ENCODE assay signal across 18 cellular contexts in the genomic region with DNA sequence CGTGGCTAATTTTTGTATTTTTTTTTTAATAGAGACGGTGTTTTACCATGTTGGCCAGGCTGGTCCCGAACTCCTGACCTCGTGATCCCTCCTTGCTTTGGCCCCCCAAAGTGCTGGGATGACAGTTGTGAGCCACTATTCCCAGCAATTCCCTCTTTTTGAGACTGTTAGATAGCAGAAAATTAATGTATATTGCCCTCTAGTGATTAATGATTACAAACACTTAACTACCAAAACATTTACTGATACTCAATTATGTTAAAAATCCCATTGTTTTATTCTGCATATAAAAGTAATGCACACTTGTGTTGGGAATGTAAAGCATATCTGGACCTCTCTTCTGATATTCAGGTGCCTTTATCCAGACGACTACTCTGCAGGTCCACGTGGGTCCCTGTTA. TPM values are rescaled to one million over a fixed set of nuclear protein-coding genes. Genes with fewer than 3 reads are reported as not detected.
DNase-seq lines count a peak whose midpoint lies in the region; ATAC-seq and TF ChIP-seq lines count a peak whose summit lies in the region.
"Had no signal": no experiment of that assay in that cellular context is flagged by ENCODE, and none has a peak within 500 bp of the region (broad histone marks: within the 10 kb centered on the region; RNA-seq: fewer than 3 reads in every experiment).

No MANE protein-coding gene starts in this region.

- H3K9ac ChIP-seq in parathyroid adenoma: no peak overlapping the region
- H3K9ac ChIP-seq: KMS-11 had no signal

- H2AFZ ChIP-seq in parathyroid adenoma: no peak overlapping the region

- H3K4me3 ChIP-seq in dorsolateral prefrontal cortex (no peak overlapping the region), parathyroid adenoma (ENCODE audit: low read depth, low read length) (no peak overlapping the region)
- H3K4me3 ChIP-seq: esophagus muscularis mucosa, thyroid gland had no signal

- H3K4me1 ChIP-seq in parathyroid adenoma: peaks cover 5% of the 10 kb centered on the region
- H3K4me1 ChIP-seq: esophagus muscularis mucosa, thyroid gland had no signal

- H3K27me3 ChIP-seq in dorsolateral prefrontal cortex (no peaks in the 10 kb centered on the region), parathyroid adenoma (ENCODE audit: control insufficient read depth, insufficient read depth, low read length) (no peaks in the 10 kb centered on the region)
- H3K27me3 ChIP-seq: esophagus muscularis mucosa, thyroid gland had no signal

- H3K27ac ChIP-seq in dorsolateral prefrontal cortex (peak overlapping the region in 1 of 59 donors; percentile 1), parathyroid adenoma (no peak overlapping the region)
- H3K27ac ChIP-seq: esophagus muscularis mucosa, KMS-11, thyroid gland had no signal

- H3K79me2 ChIP-seq in parathyroid adenoma: no peaks in the 10 kb centered on the region

- no peak for ATAC-seq in HG03280 (IDR thresholded peaks at IDR 0.05; ENCODE audit: unreplicated experiment)
- ATAC-seq: stimulated activated effector memory CD8-positive, alpha-beta T cell treated with anti-CD3 and anti-CD28 coated beads, Interleukin-12 subunit alpha, Interleukin-12 subunit beta, amount 100 ng/mL, for 72 hours had no signal

- no peaks in the 10 kb centered on the region for H3K36me3 ChIP-seq in parathyroid adenoma (ENCODE audit: control insufficient read depth, insufficient read depth, low read length)
- H3K36me3 ChIP-seq: esophagus muscularis mucosa, thyroid gland had no signal

- TF ChIP-seq EP300 in Ishikawa (IDR thresholded peaks at IDR 0.05; ENCODE audit: borderline replicate concordance): no peak

- peak; percentile 43; the same call in 1 of the 2 replicates for TF ChIP-seq RAD21 in Ishikawa (IDR thresholded peaks at IDR 0.05; ENCODE audit: low read depth)

- DNase-seq in NCI-H510A treated with DMSO at 0.1 percent for 48 hours (lab: John Stamatoyannopoulos, UW) (peak; percentile 21), NCI-H510A (lab: John Stamatoyannopoulos, UW) (no peak), dorsolateral prefrontal cortex (no peak), DMS79 (lab: John Stamatoyannopoulos, UW) (no peak), NCI-H2196 treated with DMSO at 0.1 percent for 48 hours (lab: John Stamatoyannopoulos, UW; ENCODE audit: unreplicated experiment) (no peak)
- DNase-seq: activated B cell treated with CpG ODN at 0.5 μM for 24 hours; activated CD4-positive, alpha-beta memory T cell treated with anti-CD3 and anti-CD28 coated beads, Interleukin-2, amount 10 ng/mL, durations not matched to agents 7 days and 5 days; CD4-positive, CD25-positive, alpha-beta regulatory T cell; effector CD8-positive, alpha-beta T cell; NCI-H226; SHP77 treated with DMSO at 0.1 percent for 48 hours; thyroid gland had no signal

- no peaks in the 10 kb centered on the region for H3K9me3 ChIP-seq in parathyroid adenoma (ENCODE audit: control insufficient read depth, low read length)
- H3K9me3 ChIP-seq: esophagus muscularis mucosa, thyroid gland had no signal

- peak in 51 of 56 donors; percentile 28 to 79 (median 52) for TF ChIP-seq CTCF in dorsolateral prefrontal cortex (IDR thresholded peaks at IDR 0.05 in 54 of 56, conservative IDR thresholded peaks at IDR 0.05 in 2 of 56; ENCODE audit: low read depth in 1 of 56, partially characterized antibody in 56 of 56)
- peak; percentile 33 for TF ChIP-seq CTCF in parathyroid adenoma (IDR thresholded peaks at IDR 0.05)

- no peak overlapping the region for H3K4me2 ChIP-seq in parathyroid adenoma (ENCODE audit: low read length)
- H3K4me2 ChIP-seq: KMS-11 had no signal

- intact Hi-C loops in dorsolateral prefrontal cortex (cut with DNase I): loop anchor here (2.0 to 5.0 kb wide), 5 partner anchors 106 to 671 kb away; no protein-coding TSS in a partner anchor

TF ChIP-seq in Ishikawa, 13 proteins besides CTCF, POLR2A, EP300 and RAD21:
- TF ChIP-seq NFIC (IDR thresholded peaks at IDR 0.05) (no peak), CREB1 (IDR thresholded peaks at IDR 0.05; ENCODE audit: low read depth) (no peak), FOXM1 (IDR thresholded peaks at IDR 0.05; ENCODE audit: borderline replicate concordance, low read depth) (no peak), TEAD4 (IDR thresholded peaks at IDR 0.05) (no peak), ZBTB7A (IDR thresholded peaks at IDR 0.05; ENCODE audit: low read depth) (no peak), CEBPB (IDR thresholded peaks at IDR 0.05) (no peak), YY1 (IDR thresholded peaks at IDR 0.05; ENCODE audit: low read depth) (no peak), EGR1 (IDR thresholded peaks at IDR 0.05) (no peak), TCF12 (IDR thresholded peaks at IDR 0.05; ENCODE audit: low read depth) (no peak), TAF1 (IDR thresholded peaks at IDR 0.05; ENCODE audit: low read depth) (no peak)
- TF ChIP-seq, protein P1, sequence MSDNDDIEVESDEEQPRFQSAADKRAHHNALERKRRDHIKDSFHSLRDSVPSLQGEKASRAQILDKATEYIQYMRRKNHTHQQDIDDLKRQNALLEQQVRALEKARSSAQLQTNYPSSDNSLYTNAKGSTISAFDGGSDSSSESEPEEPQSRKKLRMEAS (IDR thresholded peaks at IDR 0.05): no peak
- TF ChIP-seq, protein P2, sequence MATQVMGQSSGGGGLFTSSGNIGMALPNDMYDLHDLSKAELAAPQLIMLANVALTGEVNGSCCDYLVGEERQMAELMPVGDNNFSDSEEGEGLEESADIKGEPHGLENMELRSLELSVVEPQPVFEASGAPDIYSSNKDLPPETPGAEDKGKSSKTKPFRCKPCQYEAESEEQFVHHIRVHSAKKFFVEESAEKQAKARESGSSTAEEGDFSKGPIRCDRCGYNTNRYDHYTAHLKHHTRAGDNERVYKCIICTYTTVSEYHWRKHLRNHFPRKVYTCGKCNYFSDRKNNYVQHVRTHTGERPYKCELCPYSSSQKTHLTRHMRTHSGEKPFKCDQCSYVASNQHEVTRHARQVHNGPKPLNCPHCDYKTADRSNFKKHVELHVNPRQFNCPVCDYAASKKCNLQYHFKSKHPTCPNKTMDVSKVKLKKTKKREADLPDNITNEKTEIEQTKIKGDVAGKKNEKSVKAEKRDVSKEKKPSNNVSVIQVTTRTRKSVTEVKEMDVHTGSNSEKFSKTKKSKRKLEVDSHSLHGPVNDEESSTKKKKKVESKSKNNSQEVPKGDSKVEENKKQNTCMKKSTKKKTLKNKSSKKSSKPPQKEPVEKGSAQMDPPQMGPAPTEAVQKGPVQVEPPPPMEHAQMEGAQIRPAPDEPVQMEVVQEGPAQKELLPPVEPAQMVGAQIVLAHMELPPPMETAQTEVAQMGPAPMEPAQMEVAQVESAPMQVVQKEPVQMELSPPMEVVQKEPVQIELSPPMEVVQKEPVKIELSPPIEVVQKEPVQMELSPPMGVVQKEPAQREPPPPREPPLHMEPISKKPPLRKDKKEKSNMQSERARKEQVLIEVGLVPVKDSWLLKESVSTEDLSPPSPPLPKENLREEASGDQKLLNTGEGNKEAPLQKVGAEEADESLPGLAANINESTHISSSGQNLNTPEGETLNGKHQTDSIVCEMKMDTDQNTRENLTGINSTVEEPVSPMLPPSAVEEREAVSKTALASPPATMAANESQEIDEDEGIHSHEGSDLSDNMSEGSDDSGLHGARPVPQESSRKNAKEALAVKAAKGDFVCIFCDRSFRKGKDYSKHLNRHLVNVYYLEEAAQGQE (IDR thresholded peaks at IDR 0.05; ENCODE audit: low read depth): no peak
- TF ChIP-seq, protein P3, sequence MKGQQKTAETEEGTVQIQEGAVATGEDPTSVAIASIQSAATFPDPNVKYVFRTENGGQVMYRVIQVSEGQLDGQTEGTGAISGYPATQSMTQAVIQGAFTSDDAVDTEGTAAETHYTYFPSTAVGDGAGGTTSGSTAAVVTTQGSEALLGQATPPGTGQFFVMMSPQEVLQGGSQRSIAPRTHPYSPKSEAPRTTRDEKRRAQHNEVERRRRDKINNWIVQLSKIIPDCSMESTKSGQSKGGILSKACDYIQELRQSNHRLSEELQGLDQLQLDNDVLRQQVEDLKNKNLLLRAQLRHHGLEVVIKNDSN (IDR thresholded peaks at IDR 0.05): no peak

RNA-seq across cellular contexts. Expression of a gene that starts 41.2 kb away (rescaled TPM):
- 100 to 1,000 TPM in 118 of 120 experiments, 10 to 100 TPM in 2; 94.0 to 204 (median 136) TPM for total RNA-seq in dorsolateral prefrontal cortex
- total RNA-seq: activated B cell treated with CpG ODN at 0.5 μM for 24 hours; activated CD4-positive, alpha-beta memory T cell treated with anti-CD3 and anti-CD28 coated beads, Interleukin-2, amount 10 ng/mL, durations not matched to agents 7 days and 5 days had no signal
